In the genomic region with DNA sequence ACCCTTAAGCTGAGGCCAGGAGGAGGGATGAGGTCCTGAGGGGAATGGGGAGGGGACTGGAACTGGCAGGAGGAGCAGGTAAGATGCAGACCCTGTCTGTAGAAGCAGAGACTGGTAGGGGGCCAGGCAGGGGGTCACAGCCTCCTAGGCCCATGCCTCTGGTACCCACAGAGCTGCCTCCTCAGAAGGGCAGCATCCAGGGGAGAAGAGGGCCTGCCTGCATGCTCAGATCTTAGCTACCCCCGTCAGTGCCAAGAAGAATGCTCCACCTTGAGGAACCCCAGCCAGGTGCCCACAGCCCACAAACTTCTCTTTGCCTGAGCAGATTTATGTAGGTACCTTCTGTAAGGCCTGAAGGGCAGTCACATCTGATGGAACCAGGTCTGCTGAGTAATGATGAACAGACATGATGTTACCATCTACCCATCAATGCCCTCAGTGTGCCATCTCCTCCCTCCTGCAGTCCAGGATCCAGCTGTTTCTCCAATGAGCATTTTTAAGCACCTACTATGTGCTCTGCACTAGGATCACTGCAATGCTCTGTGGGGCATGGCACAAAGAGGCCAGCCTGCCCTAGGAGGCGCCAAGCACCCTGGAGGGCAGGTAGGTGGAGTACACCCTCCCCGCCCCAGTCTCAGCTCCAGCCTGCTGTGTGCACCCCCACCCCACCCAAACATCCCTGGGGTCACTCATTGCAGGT, we compare ENCODE assay signal across 10 cellular contexts. TPM values are rescaled to one million over a fixed set of nuclear protein-coding genes. Genes with fewer than 3 reads are reported as not detected.
DNase-seq lines count a peak whose midpoint lies in the region; ATAC-seq and TF ChIP-seq lines count a peak whose summit lies in the region.
"Had no signal": no experiment of that assay in that cellular context is flagged by ENCODE, and none has a peak within 500 bp of the region (broad histone marks: within the 10 kb centered on the region; RNA-seq: fewer than 3 reads in every experiment).

No MANE protein-coding gene starts in this region.

- TF ChIP-seq CTCF in mesothelial cell of epicardium (IDR thresholded peaks at IDR 0.05; ENCODE audit: unreplicated experiment) (no peak), tibial nerve (IDR thresholded peaks at IDR 0.05) (no peak)

- peak overlapping the region; percentile 81 for H3K27ac Mint-ChIP-seq in activated CD4-positive, alpha-beta memory T cell treated with anti-CD3 and anti-CD28 coated beads, Interleukin-2, amount 10 ng/mL, durations not matched to agents 7 days and 5 days
- H3K27ac Mint-ChIP-seq in activated CD4-positive, alpha-beta memory T cell treated with anti-CD3 and anti-CD28 coated beads for 36 hours: no peak overlapping the region
- peak overlapping the region; percentile 37 for H3K27ac Mint-ChIP-seq in activated CD8-positive, alpha-beta T cell treated with anti-CD3 and anti-CD28 coated beads, Interleukin-2, amount 10 ng/mL, durations not matched to agents 7 days and 5 days
- H3K27ac Mint-ChIP-seq in mesothelial cell of epicardium: peak overlapping the region; percentile 91

- no peak for ATAC-seq in activated CD8-positive, alpha-beta T cell treated with anti-CD3 and anti-CD28 coated beads, Interleukin-2, amount 10 ng/mL, durations not matched to agents 7 days and 5 days
- no peak for ATAC-seq in GM19467 (IDR thresholded peaks at IDR 0.05; ENCODE audit: unreplicated experiment)
- ATAC-seq in HG03159 (IDR thresholded peaks at IDR 0.05; ENCODE audit: unreplicated experiment): no peak

- H3K27me3 ChIP-seq in tibial nerve: no peaks in the 10 kb centered on the region

- H3K4me3 ChIP-seq in tibial nerve: no peak overlapping the region

- H3K36me3 ChIP-seq in tibial nerve: no peaks in the 10 kb centered on the region

- 94 to 100% methylated on average over 2 to 3 of the region's 3 CpGs for WGBS in tibial nerve, 2 donors

- no peaks in the 10 kb centered on the region for H3K9me3 ChIP-seq in tibial nerve

- H3K4me1 Mint-ChIP-seq in activated CD4-positive, alpha-beta memory T cell treated with anti-CD3 and anti-CD28 coated beads, Interleukin-2, amount 10 ng/mL, durations not matched to agents 7 days and 5 days: peaks cover 63% of the 10 kb centered on the region
- peaks cover 67% of the 10 kb centered on the region for H3K4me1 Mint-ChIP-seq in activated CD4-positive, alpha-beta memory T cell treated with anti-CD3 and anti-CD28 coated beads for 36 hours (ENCODE audit: low read depth)
- H3K4me1 Mint-ChIP-seq in activated CD8-positive, alpha-beta T cell treated with anti-CD3 and anti-CD28 coated beads, Interleukin-2, amount 10 ng/mL, durations not matched to agents 7 days and 5 days (ENCODE audit: low read depth): peaks cover 76% of the 10 kb centered on the region
- H3K4me1 Mint-ChIP-seq in mesothelial cell of epicardium: peaks cover 49% of the 10 kb centered on the region

- DNase-seq in activated CD4-positive, alpha-beta memory T cell treated with anti-CD3 and anti-CD28 coated beads, Interleukin-2, amount 10 ng/mL, durations not matched to agents 7 days and 5 days: no peak
- no peak for DNase-seq in activated CD4-positive, alpha-beta memory T cell treated with anti-CD3 and anti-CD28 coated beads for 36 hours
- DNase-seq in activated CD8-positive, alpha-beta T cell treated with anti-CD3 and anti-CD28 coated beads, Interleukin-2, amount 10 ng/mL, durations not matched to agents 7 days and 5 days: no peak
- DNase-seq in mesothelial cell of epicardium (ENCODE audit: low spot score in 2 of 2, unreplicated experiment in 2 of 2) (no peak), tibial nerve (ENCODE audit: low spot score in 2 of 2) (no peak), dedifferentiated amniotic fluid mesenchymal stem cell (ENCODE audit: extremely low spot score) (no peak)
- DNase-seq: activated T-cell treated with anti-CD3 and anti-CD28 coated beads, Interleukin-2, amount 50 U/mL, for 72 hours; T1000 had no signal

- H3K4me3 Mint-ChIP-seq in activated CD4-positive, alpha-beta memory T cell treated with anti-CD3 and anti-CD28 coated beads, Interleukin-2, amount 10 ng/mL, durations not matched to agents 7 days and 5 days: peak overlapping the region; percentile 70
- H3K4me3 Mint-ChIP-seq in activated CD4-positive, alpha-beta memory T cell treated with anti-CD3 and anti-CD28 coated beads for 36 hours: no peak overlapping the region
- no peak overlapping the region for H3K4me3 Mint-ChIP-seq in activated CD8-positive, alpha-beta T cell treated with anti-CD3 and anti-CD28 coated beads, Interleukin-2, amount 10 ng/mL, durations not matched to agents 7 days and 5 days
- no peak overlapping the region for H3K4me3 Mint-ChIP-seq in mesothelial cell of epicardium

- no peaks in the 10 kb centered on the region for H3K9me3 Mint-ChIP-seq in activated CD4-positive, alpha-beta memory T cell treated with anti-CD3 and anti-CD28 coated beads, Interleukin-2, amount 10 ng/mL, durations not matched to agents 7 days and 5 days
- no peaks in the 10 kb centered on the region for H3K9me3 Mint-ChIP-seq in activated CD4-positive, alpha-beta memory T cell treated with anti-CD3 and anti-CD28 coated beads for 36 hours
- H3K9me3 Mint-ChIP-seq in activated CD8-positive, alpha-beta T cell treated with anti-CD3 and anti-CD28 coated beads, Interleukin-2, amount 10 ng/mL, durations not matched to agents 7 days and 5 days (ENCODE audit: insufficient read depth): no peaks in the 10 kb centered on the region
- H3K9me3 Mint-ChIP-seq in mesothelial cell of epicardium: no peaks in the 10 kb centered on the region
- H3K9me3 Mint-ChIP-seq: activated T-cell treated with anti-CD3 and anti-CD28 coated beads, Interleukin-2, amount 50 U/mL, for 72 hours had no signal

- H3K27me3 Mint-ChIP-seq in activated CD4-positive, alpha-beta memory T cell treated with anti-CD3 and anti-CD28 coated beads, Interleukin-2, amount 10 ng/mL, durations not matched to agents 7 days and 5 days: no peaks in the 10 kb centered on the region
- no peaks in the 10 kb centered on the region for H3K27me3 Mint-ChIP-seq in activated CD4-positive, alpha-beta memory T cell treated with anti-CD3 and anti-CD28 coated beads for 36 hours
- no peaks in the 10 kb centered on the region for H3K27me3 Mint-ChIP-seq in activated CD8-positive, alpha-beta T cell treated with anti-CD3 and anti-CD28 coated beads, Interleukin-2, amount 10 ng/mL, durations not matched to agents 7 days and 5 days (ENCODE audit: low read depth)
- no peaks in the 10 kb centered on the region for H3K27me3 Mint-ChIP-seq in mesothelial cell of epicardium (ENCODE audit: low read depth)

- H3K36me3 Mint-ChIP-seq in activated CD4-positive, alpha-beta memory T cell treated with anti-CD3 and anti-CD28 coated beads, Interleukin-2, amount 10 ng/mL, durations not matched to agents 7 days and 5 days (ENCODE audit: low read depth): peaks cover 3% of the 10 kb centered on the region
- H3K36me3 Mint-ChIP-seq in activated CD4-positive, alpha-beta memory T cell treated with anti-CD3 and anti-CD28 coated beads for 36 hours: no peaks in the 10 kb centered on the region
- H3K36me3 Mint-ChIP-seq in activated CD8-positive, alpha-beta T cell treated with anti-CD3 and anti-CD28 coated beads, Interleukin-2, amount 10 ng/mL, durations not matched to agents 7 days and 5 days (ENCODE audit: low read depth): no peaks in the 10 kb centered on the region
- no peaks in the 10 kb centered on the region for H3K36me3 Mint-ChIP-seq in mesothelial cell of epicardium

- intact Hi-C loops in activated CD4-positive, alpha-beta memory T cell treated with anti-CD3 and anti-CD28 coated beads for 36 hours (cut with micrococcal nuclease): loop anchor here (2.0 to 10.0 kb wide), 4 partner anchors 103 to 1003 kb away; a partner anchor contains a TSS

- no peak for TF ChIP-seq EP300 in tibial nerve (IDR thresholded peaks at IDR 0.05)

- CTCF ChIA-PET in activated CD4-positive, alpha-beta memory T cell treated with anti-CD3 and anti-CD28 coated beads, Interleukin-2, amount 10 ng/mL, durations not matched to agents 7 days and 5 days (lab: Charles Lee): interaction anchor here (0.8 to 10.0 kb wide), 15 partner anchors 8 to 1218 kb away, joined by 3 to 178 read pairs (median 12); a partner anchor contains a TSS
- CTCF ChIA-PET in activated CD4-positive, alpha-beta memory T cell treated with anti-CD3 and anti-CD28 coated beads for 36 hours (lab: Charles Lee): interaction anchor here (0.7 to 12.7 kb wide), 16 partner anchors 11 to 884 kb away, joined by 3 to 218 read pairs (median 16); a partner anchor contains a TSS
- CTCF ChIA-PET in activated CD8-positive, alpha-beta T cell treated with anti-CD3 and anti-CD28 coated beads, Interleukin-2, amount 10 ng/mL, durations not matched to agents 7 days and 5 days (lab: Charles Lee): interaction anchor here (1.3 to 12.4 kb wide), 22 partner anchors 9 to 933 kb away, joined by 3 to 246 read pairs (median 9); a partner anchor contains a TSS

- no peak for TF ChIP-seq POLR2A in tibial nerve (IDR thresholded peaks at IDR 0.05)

- H3K4me1 ChIP-seq in tibial nerve: peaks cover 0 to 51% (median 37%) of the 10 kb centered on the region in 4 donors

- H3K27ac ChIP-seq in tibial nerve: peak overlapping the region in 3 of 4 donors; percentile 96 to 98 (median 98)

- POLR2A ChIA-PET in activated CD4-positive, alpha-beta memory T cell treated with anti-CD3 and anti-CD28 coated beads, Interleukin-2, amount 10 ng/mL, durations not matched to agents 7 days and 5 days (lab: Charles Lee): interaction anchor here (1.6 to 14.5 kb wide), 5 partner anchors 21 to 567 kb away, joined by 5 to 496 read pairs (median 40); a partner anchor contains a TSS
- POLR2A ChIA-PET in activated CD4-positive, alpha-beta memory T cell treated with anti-CD3 and anti-CD28 coated beads for 36 hours (lab: Charles Lee): interaction anchor here (7.2 to 9.3 kb wide), 2 partner anchors 22 to 27 kb away, joined by 121 to 163 read pairs; a partner anchor contains a TSS
- POLR2A ChIA-PET in activated CD8-positive, alpha-beta T cell treated with anti-CD3 and anti-CD28 coated beads, Interleukin-2, amount 10 ng/mL, durations not matched to agents 7 days and 5 days (lab: Charles Lee): interaction anchor here (1.3 to 12.5 kb wide), 7 partner anchors 16 to 873 kb away, joined by 3 to 314 read pairs (median 12); a partner anchor contains a TSS

RNA-seq across cellular contexts. Expression of a gene that starts 24.8 kb away (rescaled TPM):
- 100 to 1,000 TPM in 1 of 2 experiments, 10 to 100 TPM in 1; 96.1 to 103 TPM for total RNA-seq in activated CD4-positive, alpha-beta memory T cell treated with anti-CD3 and anti-CD28 coated beads, Interleukin-2, amount 10 ng/mL, durations not matched to agents 7 days and 5 days
- 100 to 1,000 TPM; 103 to 107 TPM for total RNA-seq in activated CD4-positive, alpha-beta memory T cell treated with anti-CD3 and anti-CD28 coated beads for 36 hours
- total RNA-seq in activated CD8-positive, alpha-beta T cell treated with anti-CD3 and anti-CD28 coated beads, Interleukin-2, amount 10 ng/mL, durations not matched to agents 7 days and 5 days: 10 to 100 TPM; 63.3 to 73.2 TPM
- total RNA-seq in mesothelial cell of epicardium (377 to 390 TPM (median 382 TPM) in 3 replicates), tibial nerve (1,000 to 10,000 TPM in 1 of 4 donors, 100 to 1,000 TPM in 3; 298 to 1,137 (median 494) TPM)
